13 cellular contexts compared by ENCODE assay signal in genomic region chr7:44184221-44184873, GRCh38. TPM values are rescaled to one million over a fixed set of nuclear protein-coding genes. Genes with fewer than 3 reads are reported as not detected.
DNase-seq lines count a peak whose midpoint lies in the region; ATAC-seq, FAIRE-seq and TF ChIP-seq lines count a peak whose summit lies in the region.
"Had no signal": no experiment of that assay in that cellular context is flagged by ENCODE, and none has a peak within 500 bp of the region (broad histone marks: within the 10 kb centered on the region; RNA-seq: fewer than 3 reads in every experiment).

No MANE protein-coding gene starts in this region.

- DNase-seq in ELF-1 (ENCODE audit: low read depth, low spot score) (peak; percentile 66), PC-3 (peak; percentile 91), epithelial cell of proximal tubule (ENCODE audit: low read depth) (peak; percentile 67), pancreas (no peak), spleen (no peak)
- no peak for DNase-seq in stimulated activated naive B cell treated with anti-CD40 and anti-IgM and Interleukin-4, amounts not matched to agents 10 μg/mL and 1 μg/mL and 100 μg/mL, for 72 hours
- DNase-seq: activated naive CD4-positive, alpha-beta T cell; stimulated activated CD4-positive, alpha-beta T cell treated with anti-CD3 and anti-CD28 coated beads, Interleukin-15, amount 100 ng/mL, for 24 hours had no signal

- peaks cover 4 to 9% of the 10 kb centered on the region in 2 donors for H3K9me3 Mint-ChIP-seq in stimulated activated naive B cell treated with anti-CD40 and anti-IgM and Interleukin-4, amounts not matched to agents 10 μg/mL and 1 μg/mL and 100 μg/mL, for 72 hours

- H3K27ac Mint-ChIP-seq in stimulated activated naive B cell treated with anti-CD40 and anti-IgM and Interleukin-4, amounts not matched to agents 10 μg/mL and 1 μg/mL and 100 μg/mL, for 72 hours, result no peak overlapping the region
- H3K27ac Mint-ChIP-seq: T-helper 1 cell treated with Interleukin-12 subunit alpha and Interleukin-12 subunit beta and Interleukin-4 antibody, amounts not matched to agents 30 μg/mL and 1 μg/mL, for 36 hours had no signal

- H3K36me3 ChIP-seq in PC-3 (ENCODE audit: low read depth, low read length) (no peaks in the 10 kb centered on the region), pancreas (no peaks in the 10 kb centered on the region), spleen (no peaks in the 10 kb centered on the region)
- H3K36me3 ChIP-seq: HAP-1, vagina had no signal

- peaks cover 4 to 6% of the 10 kb centered on the region in 2 donors for H3K4me1 Mint-ChIP-seq in stimulated activated naive B cell treated with anti-CD40 and anti-IgM and Interleukin-4, amounts not matched to agents 10 μg/mL and 1 μg/mL and 100 μg/mL, for 72 hours

- peak overlapping the region; percentile 36; the same call in 1 of the 2 replicates for H2AFZ ChIP-seq in PC-3 (ENCODE audit: low read length)

- H3K9me3 ChIP-seq in PC-3 (ENCODE audit: low read length) (no peaks in the 10 kb centered on the region), pancreas (no peaks in the 10 kb centered on the region), spleen (peaks cover 0 to 15% (median 9%) of the 10 kb centered on the region in 8 donors)
- H3K9me3 ChIP-seq: HAP-1, vagina had no signal

- H3K36me3 Mint-ChIP-seq in stimulated activated naive B cell treated with anti-CD40 and anti-IgM and Interleukin-4, amounts not matched to agents 10 μg/mL and 1 μg/mL and 100 μg/mL, for 72 hours, result no peaks in the 10 kb centered on the region

- H4K20me1 ChIP-seq in PC-3 (ENCODE audit: low read length), result no peaks in the 10 kb centered on the region

- H3F3A ChIP-seq in PC-3 (ENCODE audit: low read length, unreplicated experiment), result no peaks in the 10 kb centered on the region

- intact Hi-C loops in PC-3 (cut with micrococcal nuclease), result no loop called here
- intact Hi-C loops in pancreas (cut with DNase I), result no loop called here
- intact Hi-C loops in spleen (cut with DNase I; ENCODE audit: low total_unique reads), result no loop called here

- no peaks in the 10 kb centered on the region for H3K79me2 ChIP-seq in PC-3 (ENCODE audit: low read length)

- H3K27me3 ChIP-seq in PC-3 (ENCODE audit: low read length), result no peaks in the 10 kb centered on the region
- no peaks in the 10 kb centered on the region for H3K27me3 ChIP-seq in pancreas
- H3K27me3 ChIP-seq in spleen (replicated peaks in 1 of 7), result peaks cover 0 to 2% (median 0%) of the 10 kb centered on the region in 7 donors
- H3K27me3 ChIP-seq: vagina had no signal

- peaks cover 0 to 1% of the 10 kb centered on the region in 2 donors for H3K27me3 Mint-ChIP-seq in stimulated activated naive B cell treated with anti-CD40 and anti-IgM and Interleukin-4, amounts not matched to agents 10 μg/mL and 1 μg/mL and 100 μg/mL, for 72 hours

- 71 to 78% methylated on average over 16 of the region's 16 CpGs for whole genome bisulfite sequencing in pancreas, 2 donors
- WGBS in spleen, 5 donors, result 77 to 88% (median 83%) methylated on average over 16 of the region's 16 CpGs

- H3K4me3 ChIP-seq in PC-3 (ENCODE audit: low read length), result 0 out of 2 replicates have a peak overlapping the region, but pooled peaks have one; percentile 1
- no peak overlapping the region for H3K4me3 ChIP-seq in epithelial cell of proximal tubule (ENCODE audit: low read depth, low read length)
- no peak overlapping the region for H3K4me3 ChIP-seq in pancreas
- H3K4me3 ChIP-seq in spleen, result no peak overlapping the region
- H3K4me3 ChIP-seq: HAP-1, vagina had no signal

- H3K27ac ChIP-seq in PC-3 (ENCODE audit: low read length) (peak overlapping the region; percentile 57), pancreas (no peak overlapping the region), spleen (no peak overlapping the region)
- H3K27ac ChIP-seq: vagina had no signal

- POLR2A ChIA-PET in PC-3 (lab: Charles Lee; ENCODE audit: unreplicated experiment), result no interaction called here

- BruUV-seq in PC-3 (replicated peaks; lab: Mats Ljungman, UMichigan), result no TSS peak

- TF ChIP-seq POLR2A in spleen (IDR thresholded peaks at IDR 0.05), result no peak

- CTCF ChIA-PET in PC-3 (lab: Charles Lee), result interaction anchor here (0.5 kb wide), 1 partner anchor 72 kb away, joined by 3 read pairs; no protein-coding TSS in a partner anchor

- TF ChIP-seq CTCF in PC-3 (conservative IDR thresholded peaks at IDR 0.05; ENCODE audit: low read depth, low read length) (no peak), epithelial cell of proximal tubule (conservative IDR thresholded peaks at IDR 0.05; ENCODE audit: low read depth, low read length) (no peak), pancreas (IDR thresholded peaks at IDR 0.05) (no peak), spleen (IDR thresholded peaks at IDR 0.05 in 8 of 11, conservative IDR thresholded peaks at IDR 0.05 in 3 of 11) (no peak)

- peaks cover 17% of the 10 kb centered on the region for H3K4me1 ChIP-seq in PC-3 (ENCODE audit: insufficient read depth, low read length)
- H3K4me1 ChIP-seq in pancreas, result no peaks in the 10 kb centered on the region
- H3K4me1 ChIP-seq in spleen, result no peaks in the 10 kb centered on the region
- H3K4me1 ChIP-seq: HAP-1, vagina had no signal

- ATAC-seq in PC-3 (peak; percentile 100), pancreas (peak in 3 of 4 donors; percentile 21 to 67 (median 50)), GM21786 (IDR thresholded peaks at IDR 0.05; ENCODE audit: unreplicated experiment) (no peak), GM18907 (IDR thresholded peaks at IDR 0.05; ENCODE audit: unreplicated experiment) (no peak)
- ATAC-seq in stimulated activated naive B cell treated with anti-CD40 and anti-IgM and Interleukin-4, amounts not matched to agents 10 μg/mL and 1 μg/mL and 100 μg/mL, for 72 hours (replicated peaks), result no peak

- no peak overlapping the region for H3K4me3 Mint-ChIP-seq in stimulated activated naive B cell treated with anti-CD40 and anti-IgM and Interleukin-4, amounts not matched to agents 10 μg/mL and 1 μg/mL and 100 μg/mL, for 72 hours
- H3K4me3 Mint-ChIP-seq: T-helper 1 cell treated with Interleukin-12 subunit alpha and Interleukin-12 subunit beta and Interleukin-4 antibody, amounts not matched to agents 30 μg/mL and 1 μg/mL, for 36 hours had no signal

- H3K9me2 ChIP-seq in PC-3 (replicated peaks; ENCODE audit: low read length), result no peaks in the 10 kb centered on the region

- peak overlapping the region; percentile 57 for H3K4me2 ChIP-seq in PC-3 (ENCODE audit: low read length)

- no peak overlapping the region for H3K9ac ChIP-seq in PC-3 (ENCODE audit: low read length)

- no peak for FAIRE-seq in pancreas (lab: Jason Lieb, UNC)

RNA-seq across cellular contexts. Expression of gene GCK, which starts 4.9 kb away (rescaled TPM):
- total RNA-seq in PC-3 (2014; rRNA removed) (not detected in 2 replicates), epithelial cell of proximal tubule (1.0 and 2.2 TPM in 2 replicates), pancreas (1 to 10 TPM in 2 of 6 donors, under 1 TPM in 4; 0.57 to 2.0 (median 0.88) TPM), spleen (1 to 10 TPM in 1 of 7 donors, under 1 TPM in 3, not detected in 3; 0.29 to 1.6 (median 0.49) TPM)
- polyA plus RNA-seq in pancreas (10 to 100 TPM in 1 of 2 donors, 1 to 10 TPM in 1; 6.9 to 18.2 TPM), spleen (1 to 10 TPM in 2 of 3 donors, under 1 TPM in 1; 0.55 to 1.7 (median 1.2) TPM)

RNA-seq across cellular contexts. Expression of gene YKT6, which starts 16.4 kb away (rescaled TPM):
- total RNA-seq in PC-3 (2014; rRNA removed), result 133 and 147 TPM in 2 replicates
- 79.3 and 111 TPM in 2 replicates for total RNA-seq in epithelial cell of proximal tubule
- 10 to 100 TPM; 33.4 to 48.7 (median 38.8) TPM for total RNA-seq in pancreas
- polyA plus RNA-seq in pancreas, result 10 to 100 TPM; 27.7 to 31.3 TPM
- 10 to 100 TPM; 51.9 to 66.4 (median 56.6) TPM for total RNA-seq in spleen
- polyA plus RNA-seq in spleen, result 10 to 100 TPM; 26.9 to 49.0 (median 30.1) TPM

RNA-seq across cellular contexts. Expression of gene MYL7, which starts 43.2 kb away (rescaled TPM):
- total RNA-seq in PC-3 (2014; rRNA removed) (not detected in 2 replicates), epithelial cell of proximal tubule (not detected in 2 replicates), pancreas (under 1 TPM in 1 of 6 donors, not detected in 5; 0.94 TPM), spleen (1 to 10 TPM in 1 of 7 donors, not detected in 6; 1.6 TPM)
- polyA plus RNA-seq in pancreas (1 to 10 TPM; 1.9 to 2.3 TPM), spleen (under 1 TPM in 1 of 3 donors, not detected in 2; 0.22 TPM)
- total RNA-seq: vagina had no signal

Comparison
In these comparisons a context has a peak if more than half of its experiments do, and no peak if none do; other contexts are left out.
1. DNase-seq: peak in ELF-1 (single experiment), PC-3 (single experiment) and epithelial cell of proximal tubule (single experiment); none in pancreas (0 of 6), stimulated activated naive B cell treated with anti-CD40 and anti-IgM and Interleukin-4, amounts not matched to agents 10 μg/mL and 1 μg/mL and 100 μg/mL, for 72 hours (single experiment) and spleen (single experiment).
2. ATAC-seq: peak in PC-3 (single experiment) and pancreas (3 of 4); none in stimulated activated naive B cell treated with anti-CD40 and anti-IgM and Interleukin-4, amounts not matched to agents 10 μg/mL and 1 μg/mL and 100 μg/mL, for 72 hours (0 of 2), GM21786 (single experiment) and GM18907 (single experiment).